In genomic region chr7:23299770-23300300, GRCh38 we compare ENCODE assay signal across 1 cellular context.
TF ChIP-seq lines count a peak whose summit lies in the region.

No MANE protein-coding gene starts in this region.

TF ChIP-seq in GM12878, 131 proteins besides CTCF, POLR2A, EP300 and RAD21 (continued from another document):
- TF ChIP-seq SKIL (IDR thresholded peaks at IDR 0.05; ENCODE audit: low read depth, poor library complexity, severe bottlenecking) (no peak), ZBED1 (IDR thresholded peaks at IDR 0.05; ENCODE audit: borderline replicate concordance) (no peak), NR2F1 (conservative IDR thresholded peaks at IDR 0.05) (no peak), SMAD5 (IDR thresholded peaks at IDR 0.05; ENCODE audit: low read depth) (no peak), CHD2 (IDR thresholded peaks at IDR 0.05; ENCODE audit: borderline replicate concordance, low read depth, low read length) (no peak), MAX (IDR thresholded peaks at IDR 0.05; ENCODE audit: low read depth, low read length) (no peak), ZBTB40 (IDR thresholded peaks at IDR 0.05; ENCODE audit: borderline replicate concordance) (no peak), RELA (IDR thresholded peaks at IDR 0.05; ENCODE audit: borderline replicate concordance, partially characterized antibody) (no peak)
